In genomic region chrX:12685541-12685940, GRCh38 we compare ENCODE assay signal across 19 cellular contexts.
DNase-seq lines count a peak whose midpoint lies in the region; ATAC-seq and TF ChIP-seq lines count a peak whose summit lies in the region.
"Had no signal": no experiment of that assay in that cellular context is flagged by ENCODE, and none has a peak within 500 bp of the region (broad histone marks: within the 10 kb centered on the region; RNA-seq: fewer than 3 reads in every experiment).

No MANE protein-coding gene starts in this region.

- H3K36me3 Mint-ChIP-seq in endothelial cell (ENCODE audit: low read depth, unreplicated experiment): no peaks in the 10 kb centered on the region

- no peaks in the 10 kb centered on the region for H3K79me2 ChIP-seq in mammary epithelial cell (ENCODE audit: insufficient read depth, low read length)

- H3K4me1 ChIP-seq in mammary epithelial cell (ENCODE audit: insufficient read depth, low read length) (no peaks in the 10 kb centered on the region), breast epithelium (no peaks in the 10 kb centered on the region), upper lobe of right lung (no peaks in the 10 kb centered on the region)
- H3K4me1 ChIP-seq: HAP-1 had no signal

- DNase-seq in mammary epithelial cell: peak; percentile 63
- no peak for DNase-seq in breast epithelium (ENCODE audit: low spot score in 2 of 2)
- peak; percentile 33 for DNase-seq in amniotic epithelial cell (ENCODE audit: low read depth)
- DNase-seq in fibroblast of the aortic adventitia (ENCODE audit: low read depth): peak; percentile 6
- DNase-seq in stimulated activated naive CD4-positive, alpha-beta T cell treated with Interleukin-2 at 50 U/mL for 16 hours (lab: John Stamatoyannopoulos, UW): no peak
- no peak for DNase-seq in upper lobe of right lung
- DNase-seq in endothelial cell (ENCODE audit: low spot score): no peak
- DNase-seq: AML-193; CD4-positive, alpha-beta T cell; DMS79 treated with DMSO at 0.1 percent for 48 hours; MV-4-11; NCI-H1417 treated with DMSO at 0.1 percent for 48 hours; NCI-H2029; NCI-H2171 treated with DMSO at 0.1 percent for 48 hours; NCI-H510A; SHP77 treated with DMSO at 0.1 percent for 48 hours had no signal

- no TSS peak for BruUV-seq in mammary epithelial cell (replicated peaks; lab: Mats Ljungman, UMichigan)

- no peak overlapping the region for H3K4me3 Mint-ChIP-seq in endothelial cell (ENCODE audit: unreplicated experiment)
- H3K4me3 Mint-ChIP-seq: CD4-positive, alpha-beta T cell had no signal

- in situ Hi-C loops in mammary epithelial cell (cut with MboI; ENCODE audit: low sequenced_read_pairs in 2 of 2): no loop called here

- no peaks in the 10 kb centered on the region for H3K27me3 Mint-ChIP-seq in endothelial cell (ENCODE audit: unreplicated experiment)
- H3K27me3 Mint-ChIP-seq: CD4-positive, alpha-beta T cell had no signal

- peaks cover 4% of the 10 kb centered on the region for H3K4me1 Mint-ChIP-seq in endothelial cell (ENCODE audit: unreplicated experiment)

- intact Hi-C loops in mammary epithelial cell (cut with micrococcal nuclease) (loop anchor here (5.0 kb wide), 1 partner anchor 73 kb away; no protein-coding TSS in a partner anchor), breast epithelium (cut with DNase I; ENCODE audit: low total_unique reads) (no loop called here), upper lobe of right lung (cut with DNase I) (no loop called here)

- CTCF ChIA-PET in mammary epithelial cell (lab: Charles Lee; ENCODE audit: low non-redundant PET): interaction anchor here (0.6 kb wide), 1 partner anchor 680 kb away, joined by 4 read pairs; no protein-coding TSS in a partner anchor

- no peak overlapping the region for H3K27ac Mint-ChIP-seq in endothelial cell (ENCODE audit: unreplicated experiment)
- H3K27ac Mint-ChIP-seq: CD4-positive, alpha-beta T cell had no signal

- TF ChIP-seq CTCF in mammary epithelial cell (conservative IDR thresholded peaks at IDR 0.05 in 1 of 2, IDR thresholded peaks at IDR 0.05 in 1 of 2; ENCODE audit: extremely low read depth in 1 of 2, insufficient read depth in 1 of 2, low read depth in 1 of 2, low read length in 2 of 2) (no peak), breast epithelium (IDR thresholded peaks at IDR 0.05) (no peak), fibroblast of the aortic adventitia (IDR thresholded peaks at IDR 0.05; ENCODE audit: insufficient read depth, low read length) (no peak), upper lobe of right lung (IDR thresholded peaks at IDR 0.05) (no peak), endothelial cell (IDR thresholded peaks at IDR 0.05; ENCODE audit: unreplicated experiment) (no peak)

- dilution Hi-C loops in mammary epithelial cell (cut with HindIII; ENCODE audit: low sequenced_read_pairs): no loop called here

- H3K27ac ChIP-seq in mammary epithelial cell (ENCODE audit: insufficient read depth, low read depth, low read length): no peak overlapping the region
- H3K27ac ChIP-seq in breast epithelium: no peak overlapping the region
- H3K27ac ChIP-seq in upper lobe of right lung: no peak overlapping the region
- H3K27ac ChIP-seq: 22Rv1 had no signal

- TF ChIP-seq POLR2A in breast epithelium (IDR thresholded peaks at IDR 0.05): no peak

- H2AFZ ChIP-seq in mammary epithelial cell (ENCODE audit: low read depth, low read length): no peak overlapping the region

- no peaks in the 10 kb centered on the region for H3K9me3 Mint-ChIP-seq in endothelial cell (ENCODE audit: unreplicated experiment)
- H3K9me3 Mint-ChIP-seq: CD4-positive, alpha-beta T cell had no signal

- H4K20me1 ChIP-seq in mammary epithelial cell (ENCODE audit: insufficient read depth, low read length): no peaks in the 10 kb centered on the region

- H3K9me3 ChIP-seq in mammary epithelial cell (replicated peaks; ENCODE audit: insufficient read depth, low read length) (no peaks in the 10 kb centered on the region), breast epithelium (no peaks in the 10 kb centered on the region), upper lobe of right lung (no peaks in the 10 kb centered on the region)
- H3K9me3 ChIP-seq: HAP-1 had no signal

- no peak overlapping the region for H3K4me3 ChIP-seq in mammary epithelial cell (replicated peaks in 1 of 3; ENCODE audit: insufficient read depth in 1 of 3, low read depth in 2 of 3, low read length in 3 of 3)
- no peak overlapping the region for H3K4me3 ChIP-seq in breast epithelium
- no peak overlapping the region for H3K4me3 ChIP-seq in fibroblast of the aortic adventitia (ENCODE audit: low read depth, low read length)
- H3K4me3 ChIP-seq in upper lobe of right lung: no peak overlapping the region
- H3K4me3 ChIP-seq: HAP-1 had no signal

- ATAC-seq in GM18907 (IDR thresholded peaks at IDR 0.05; ENCODE audit: unreplicated experiment) (no peak), upper lobe of right lung (no peak)

- H3K27me3 ChIP-seq in mammary epithelial cell (ENCODE audit: insufficient read depth, low read length): no peaks in the 10 kb centered on the region
- H3K27me3 ChIP-seq in breast epithelium: peaks cover 0 to 29% of the 10 kb centered on the region in 2 donors
- H3K27me3 ChIP-seq in upper lobe of right lung: no peaks in the 10 kb centered on the region

- H3K4me2 ChIP-seq in mammary epithelial cell (ENCODE audit: insufficient read depth, low read depth, low read length): no peak overlapping the region

- 24% methylated on average over 2 of the region's 2 CpGs for WGBS in mammary epithelial cell (ENCODE audit: low coverage, missing lambda C conversion rate)

- H3K9ac ChIP-seq in mammary epithelial cell (ENCODE audit: insufficient read depth, low read length): no peak overlapping the region

- H3K36me3 ChIP-seq in mammary epithelial cell (ENCODE audit: insufficient read depth, low read length): no peaks in the 10 kb centered on the region
- no peaks in the 10 kb centered on the region for H3K36me3 ChIP-seq in breast epithelium
- no peaks in the 10 kb centered on the region for H3K36me3 ChIP-seq in upper lobe of right lung
- H3K36me3 ChIP-seq: HAP-1 had no signal

Comparison
In these comparisons a context has a peak if more than half of its experiments do, and no peak if none do; other contexts are left out.
1. DNase-seq: peak in mammary epithelial cell (single experiment), amniotic epithelial cell (single experiment) and fibroblast of the aortic adventitia (single experiment); none in breast epithelium (0 of 2), stimulated activated naive CD4-positive, alpha-beta T cell treated with Interleukin-2 at 50 U/mL for 16 hours (single experiment), upper lobe of right lung (single experiment) and endothelial cell (single experiment).